ENCODE assay signal across 1 cellular context in genomic region chr21:33026878-33027400, GRCh38.
TF ChIP-seq lines count a peak whose summit lies in the region.

No MANE protein-coding gene starts in this region.

TF ChIP-seq in H1, 55 proteins besides CTCF, POLR2A, EP300 and RAD21 (continued from another document):
- TF ChIP-seq CHD7 (IDR thresholded peaks at IDR 0.05; ENCODE audit: insufficient replicate concordance, low read length) (no peak), CTBP2 (IDR thresholded peaks at IDR 0.05; ENCODE audit: borderline replicate concordance, insufficient read depth, insufficient read length, low read length) (no peak), RNF2 (IDR thresholded peaks at IDR 0.05; ENCODE audit: borderline replicate concordance, low read depth, low read length, missing control alignments, poor library complexity, severe bottlenecking) (peak; percentile 77), SIN3A (conservative IDR thresholded peaks at IDR 0.05 in 1 of 2, IDR thresholded peaks at IDR 0.05 in 1 of 2; ENCODE audit: low read depth in 1 of 2, low read length in 2 of 2) (no peak), ASH2L (IDR thresholded peaks at IDR 0.05; ENCODE audit: low read length) (no peak), CBX8 (IDR thresholded peaks at IDR 0.05; ENCODE audit: borderline replicate concordance, low read depth, low read length) (no peak; the same call in 1 of the 2 replicates), KDM4A (IDR thresholded peaks at IDR 0.05; ENCODE audit: low read depth, low read length, severe bottlenecking) (peak; percentile 16), JUND (IDR thresholded peaks at IDR 0.05; ENCODE audit: low read length) (no peak), PHF8 (conservative IDR thresholded peaks at IDR 0.05; ENCODE audit: low read depth, low read length) (no peak), SAP30 (IDR thresholded peaks at IDR 0.05; ENCODE audit: insufficient read depth, insufficient replicate concordance, low read length) (no peak), SP2 (IDR thresholded peaks at IDR 0.05; ENCODE audit: low read length) (no peak), MAX (IDR thresholded peaks at IDR 0.05) (peak; percentile 87; the same call in 1 of the 2 replicates), E2F6 (IDR thresholded peaks at IDR 0.05) (peak; percentile 75; the same call in 1 of the 2 replicates), EZH2 (IDR thresholded peaks at IDR 0.05; ENCODE audit: low read depth, low read length, severe bottlenecking) (peak; percentile 97), JUN (IDR thresholded peaks at IDR 0.05; ENCODE audit: low read depth, low read length) (no peak)
